Comparison of ENCODE assay signal across 12 cellular contexts in genomic region chr5:129382921-129383672, GRCh38.
A peak's percentile ranks its signal among the peaks of the same experiment; 100 is the strongest.
DNase-seq lines count a peak whose midpoint lies in the region; ATAC-seq and TF ChIP-seq lines count a peak whose summit lies in the region.
"Had no signal": no experiment of that assay in that cellular context is flagged by ENCODE, and none has a peak within 500 bp of the region (broad histone marks: within the 10 kb centered on the region; RNA-seq: fewer than 3 reads in every experiment).

No MANE protein-coding gene starts in this region.

- TF ChIP-seq EP300 in upper lobe of left lung (IDR thresholded peaks at IDR 0.05): no peak

- TF ChIP-seq POLR2A in upper lobe of left lung (IDR thresholded peaks at IDR 0.05): no peak

- no peaks in the 10 kb centered on the region for H3K36me3 Mint-ChIP-seq in activated naive CD4-positive, alpha-beta T cell treated with anti-CD3 and anti-CD28 coated beads for 36 hours (ENCODE audit: low read depth)
- H3K36me3 Mint-ChIP-seq: CD4-positive, alpha-beta memory T cell had no signal

- 14% methylated on average over 1 of the region's 1 CpG for WGBS in smooth muscle cell (ENCODE audit: low lambda C conversion rate)
- 48 to 53% methylated on average over 1 of the region's 1 CpG for WGBS in upper lobe of left lung, 2 donors

- H3K4me2 ChIP-seq in smooth muscle cell: no peak overlapping the region
- H3K4me2 ChIP-seq: KMS-11 had no signal

- H3K36me3 ChIP-seq in smooth muscle cell (ENCODE audit: low read depth) (no peaks in the 10 kb centered on the region), upper lobe of left lung (no peaks in the 10 kb centered on the region)
- H3K36me3 ChIP-seq: BE2C had no signal

- H3K4me1 Mint-ChIP-seq in activated naive CD4-positive, alpha-beta T cell treated with anti-CD3 and anti-CD28 coated beads for 36 hours (ENCODE audit: low read depth): no peaks in the 10 kb centered on the region
- H3K4me1 Mint-ChIP-seq: CD4-positive, alpha-beta memory T cell had no signal

- no peak overlapping the region for H3K9ac ChIP-seq in smooth muscle cell (ENCODE audit: low read depth)
- H3K9ac ChIP-seq: KMS-11 had no signal

- H4K20me1 ChIP-seq in smooth muscle cell (ENCODE audit: low read depth): no peaks in the 10 kb centered on the region

- H3K79me2 ChIP-seq in smooth muscle cell (ENCODE audit: low read depth): no peaks in the 10 kb centered on the region

- intact Hi-C loops in activated naive CD4-positive, alpha-beta T cell treated with anti-CD3 and anti-CD28 coated beads for 36 hours (cut with micrococcal nuclease): loop anchor here (10.0 kb wide), 1 partner anchor 478 kb away; no protein-coding TSS in a partner anchor

- no peaks in the 10 kb centered on the region for H3K27me3 Mint-ChIP-seq in activated naive CD4-positive, alpha-beta T cell treated with anti-CD3 and anti-CD28 coated beads for 36 hours (ENCODE audit: low read depth)
- H3K27me3 Mint-ChIP-seq: CD4-positive, alpha-beta memory T cell had no signal

- TF ChIP-seq CTCF in HFF-Myc (IDR thresholded peaks at IDR 0.05; ENCODE audit: low read depth, low read length, missing control alignments) (no peak), smooth muscle cell (IDR thresholded peaks at IDR 0.05; ENCODE audit: borderline replicate concordance, insufficient read depth, poor library complexity, severe bottlenecking) (no peak), upper lobe of left lung (IDR thresholded peaks at IDR 0.05) (no peak)

- H3K4me1 ChIP-seq in smooth muscle cell (ENCODE audit: low read depth): no peaks in the 10 kb centered on the region
- H3K4me1 ChIP-seq in upper lobe of left lung: no peaks in the 10 kb centered on the region

- H3K9me3 ChIP-seq in smooth muscle cell (replicated peaks; ENCODE audit: low read depth) (no peaks in the 10 kb centered on the region), upper lobe of left lung (no peaks in the 10 kb centered on the region)
- H3K9me3 ChIP-seq: BE2C had no signal

- H3K27me3 ChIP-seq in smooth muscle cell (ENCODE audit: low read depth) (no peaks in the 10 kb centered on the region), upper lobe of left lung (no peaks in the 10 kb centered on the region)
- H3K27me3 ChIP-seq: BE2C had no signal

- H3K4me3 ChIP-seq in HFF-Myc (replicated peaks; ENCODE audit: low read depth, low read length) (no peak overlapping the region), smooth muscle cell (no peak overlapping the region), upper lobe of left lung (no peak overlapping the region)

- no peak for ATAC-seq in GM19455 (IDR thresholded peaks at IDR 0.05; ENCODE audit: unreplicated experiment)
- no peak for ATAC-seq in upper lobe of left lung (ENCODE audit: low FRiP score in 2 of 2)

- peak overlapping the region; percentile 26 for H2AFZ ChIP-seq in smooth muscle cell (ENCODE audit: low read depth)

- H3F3A ChIP-seq in smooth muscle cell (ENCODE audit: low read depth): no peaks in the 10 kb centered on the region

- no peak overlapping the region for H3K27ac Mint-ChIP-seq in activated naive CD4-positive, alpha-beta T cell treated with anti-CD3 and anti-CD28 coated beads for 36 hours
- H3K27ac Mint-ChIP-seq: CD4-positive, alpha-beta memory T cell had no signal

- H3K9me3 Mint-ChIP-seq in activated naive CD4-positive, alpha-beta T cell treated with anti-CD3 and anti-CD28 coated beads for 36 hours: no peaks in the 10 kb centered on the region

- no peak overlapping the region for H3K4me3 Mint-ChIP-seq in activated naive CD4-positive, alpha-beta T cell treated with anti-CD3 and anti-CD28 coated beads for 36 hours
- H3K4me3 Mint-ChIP-seq: CD4-positive, alpha-beta memory T cell had no signal

- H3K27ac ChIP-seq in smooth muscle cell (ENCODE audit: low read depth) (peak overlapping the region; percentile 23), upper lobe of left lung (no peak overlapping the region)
- H3K27ac ChIP-seq: KMS-11 had no signal

- DNase-seq in HFF-Myc (ENCODE audit: extremely low read depth, low read depth) (peak; percentile 5), astrocyte of the hippocampus (ENCODE audit: low read depth, low spot score) (peak; percentile 4), fibroblast of peridontal ligament (ENCODE audit: extremely low read depth) (peak; percentile 77), smooth muscle cell (lab: John Stamatoyannopoulos, UW; ENCODE audit: unreplicated experiment) (no peak), upper lobe of left lung (no peak)
- DNase-seq in activated naive CD4-positive, alpha-beta T cell treated with anti-CD3 and anti-CD28 coated beads for 36 hours: no peak
- DNase-seq: BE2C; CD4-positive, alpha-beta memory T cell; NCI-H187 treated with DMSO at 0.1 percent for 48 hours; NCI-H446 had no signal

- CTCF ChIA-PET in activated naive CD4-positive, alpha-beta T cell treated with anti-CD3 and anti-CD28 coated beads for 36 hours (lab: Charles Lee): no interaction called here

Comparison
In these comparisons a context has a peak if more than half of its experiments do, and no peak if none do; other contexts are left out.
1. DNase-seq: peak in HFF-Myc (single experiment), astrocyte of the hippocampus (single experiment) and fibroblast of peridontal ligament (single experiment); none in smooth muscle cell (single experiment), activated naive CD4-positive, alpha-beta T cell treated with anti-CD3 and anti-CD28 coated beads for 36 hours (single experiment) and upper lobe of left lung (0 of 2).